ENCODE assay signal across 14 cellular contexts in the genomic region with DNA sequence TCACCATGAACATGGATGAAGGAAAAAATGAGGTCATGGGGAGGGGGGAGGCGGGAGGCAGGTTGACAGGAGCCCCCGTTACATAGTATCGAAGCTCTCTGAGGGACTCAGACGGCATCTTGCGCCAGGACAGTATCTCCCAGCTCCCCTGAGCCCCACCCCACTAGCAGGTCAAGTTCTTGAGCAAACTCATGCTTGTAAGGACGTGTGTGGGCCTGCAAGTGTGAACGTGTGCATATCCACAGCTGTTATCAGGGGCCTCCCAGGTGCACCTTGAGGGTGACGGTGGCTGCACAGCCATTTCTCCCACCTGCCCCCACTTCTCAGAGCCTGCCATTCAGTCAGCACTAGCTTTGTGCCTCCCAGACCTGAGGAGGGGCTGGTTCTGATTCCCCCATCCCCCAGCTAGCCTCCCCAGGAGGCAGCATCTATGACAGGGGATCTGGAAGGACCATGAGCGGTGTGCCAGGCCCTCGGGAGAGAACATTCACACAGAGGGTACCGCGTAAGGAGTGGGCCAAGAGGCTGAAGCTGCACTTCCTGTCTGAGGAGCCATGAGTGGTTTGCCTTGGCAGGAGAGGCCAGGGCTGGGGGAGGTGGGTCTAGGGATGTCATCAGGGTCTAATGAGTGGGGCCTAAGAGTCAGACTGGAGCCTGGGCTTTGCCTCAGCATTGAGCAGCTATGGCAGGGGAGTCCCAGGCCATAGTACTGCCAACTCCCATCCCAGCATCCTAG. TPM values are rescaled to one million over a fixed set of nuclear protein-coding genes. Genes with fewer than 3 reads are reported as not detected.
DNase-seq lines count a peak whose midpoint lies in the region; ATAC-seq, FAIRE-seq and TF ChIP-seq lines count a peak whose summit lies in the region.
"Had no signal": no experiment of that assay in that cellular context is flagged by ENCODE, and none has a peak within 500 bp of the region (broad histone marks: within the 10 kb centered on the region; RNA-seq: fewer than 3 reads in every experiment).

No MANE protein-coding gene starts in this region.

- no peak overlapping the region for H2AK5ac ChIP-seq in trophoblast cell (ENCODE audit: low read length)

- no peak overlapping the region for H3K18ac ChIP-seq in trophoblast cell (ENCODE audit: low read length)

- H3K4me1 ChIP-seq in A549 (peaks cover 69% of the 10 kb centered on the region), trophoblast cell (ENCODE audit: control insufficient read depth in 1 of 2, insufficient read depth in 2 of 2, low read length in 2 of 2) (peaks cover 15 to 28% of the 10 kb centered on the region in 2 experiments)

- TF ChIP-seq CTCF in A549 (IDR thresholded peaks at IDR 0.05) (no peak), coronary artery (IDR thresholded peaks at IDR 0.05) (no peak), nephron progenitor cell (IDR thresholded peaks at IDR 0.05) (no peak)

- CTCF ChIA-PET in A549 (lab: Yijun Ruan, JAX) = interaction anchor here (0.6 to 1.4 kb wide), 5 partner anchors 24 to 205 kb away, joined by 3 to 7 read pairs (median 4); no protein-coding TSS in a partner anchor

- H4K12ac ChIP-seq in trophoblast cell (ENCODE audit: low read depth, low read length) = no peak overlapping the region

- H2BK5ac ChIP-seq in trophoblast cell (ENCODE audit: low read depth, low read length, poor library complexity) = no peak overlapping the region

- H3K36me3 ChIP-seq in MG63 (peaks cover 11% of the 10 kb centered on the region), trophoblast cell (ENCODE audit: control insufficient read depth in 1 of 2, insufficient read depth in 2 of 2, low read length in 2 of 2) (peaks cover 19 to 24% of the 10 kb centered on the region in 2 experiments)

- H3K36me3 Mint-ChIP-seq in nephron progenitor cell (ENCODE audit: low read depth) = peaks cover 29% of the 10 kb centered on the region
- H3K36me3 Mint-ChIP-seq: activated naive CD8-positive, alpha-beta T cell treated with anti-CD3 and anti-CD28 coated beads, Interleukin-2, amount 10 ng/mL, durations not matched to agents 7 days and 5 days had no signal

- H3K9me3 ChIP-seq in A549 = no peaks in the 10 kb centered on the region
- no peaks in the 10 kb centered on the region for H3K9me3 ChIP-seq in MG63
- peaks cover 4% of the 10 kb centered on the region for H3K9me3 ChIP-seq in trophoblast cell (ENCODE audit: insufficient read depth, low read depth, low read length)

- H3K27ac ChIP-seq in A549 (peak overlapping the region; percentile 20 to 85; a peak in 5 of 6 replicates), coronary artery (peak overlapping the region; percentile 37 to 97), trophoblast cell (ENCODE audit: low read depth, low read length) (no peak overlapping the region)
- H3K27ac ChIP-seq: SK-N-MC had no signal

- no peak overlapping the region for H3K4ac ChIP-seq in trophoblast cell (ENCODE audit: low read depth, low read length)

- H3K4me3 Mint-ChIP-seq in nephron progenitor cell = peak overlapping the region; percentile 94
- H3K4me3 Mint-ChIP-seq: activated CD4-positive, alpha-beta T cell treated with anti-CD3 and anti-CD28 coated beads, Interleukin-2, amount 10 ng/mL, durations not matched to agents 24 days and 14 days; activated naive CD8-positive, alpha-beta T cell treated with anti-CD3 and anti-CD28 coated beads, Interleukin-2, amount 10 ng/mL, durations not matched to agents 7 days and 5 days had no signal

- peaks cover 9% of the 10 kb centered on the region for H3K79me1 ChIP-seq in trophoblast cell (ENCODE audit: low read length)

- TF ChIP-seq RAD21 in A549 (conservative IDR thresholded peaks at IDR 0.05 in 1 of 2, IDR thresholded peaks at IDR 0.05 in 1 of 2) = no peak

- H3K27me3 Mint-ChIP-seq in nephron progenitor cell (ENCODE audit: low read depth, poor library complexity) = peaks cover 10% of the 10 kb centered on the region

- H3K4me2 ChIP-seq in A549 (peak overlapping the region; percentile 13; the same call in 1 of the 3 replicates), trophoblast cell (ENCODE audit: low read length) (no peak overlapping the region)

- H3K79me2 ChIP-seq in trophoblast cell (ENCODE audit: control insufficient read depth, insufficient read depth, low read length, poor library complexity) = peaks cover 5% of the 10 kb centered on the region

- TF ChIP-seq EP300 in A549 (IDR thresholded peaks at IDR 0.05) = no peak

- no peak overlapping the region for H2BK12ac ChIP-seq in trophoblast cell (ENCODE audit: low read length)

- no peaks in the 10 kb centered on the region for H3K9me3 Mint-ChIP-seq in nephron progenitor cell
- H3K9me3 Mint-ChIP-seq: activated CD4-positive, alpha-beta T cell treated with anti-CD3 and anti-CD28 coated beads, Interleukin-2, amount 10 ng/mL, durations not matched to agents 24 days and 14 days; activated naive CD8-positive, alpha-beta T cell treated with anti-CD3 and anti-CD28 coated beads, Interleukin-2, amount 10 ng/mL, durations not matched to agents 7 days and 5 days had no signal

- H3K14ac ChIP-seq in trophoblast cell (ENCODE audit: low read length) = no peak overlapping the region

- WGBS in A549 (ENCODE audit: missing lambda C conversion rate) = 86% methylated on average over 10 of the region's 12 CpGs
- whole genome bisulfite sequencing in trophoblast cell (ENCODE audit: extremely low coverage, insufficient coverage, insufficient read length) = no CpG with 5 or more reads among the region's 12 CpGs

- no peak for ATAC-seq in A549
- no peak for ATAC-seq in GM19463 (IDR thresholded peaks at IDR 0.05; ENCODE audit: unreplicated experiment)

- H4K8ac ChIP-seq in trophoblast cell (ENCODE audit: low read depth, low read length) = no peak overlapping the region

- FAIRE-seq in A549 (lab: Jason Lieb, UNC) = no peak

- H3K4me1 Mint-ChIP-seq in nephron progenitor cell = peaks cover 81% of the 10 kb centered on the region

- POLR2A ChIA-PET in A549 (lab: Yijun Ruan, JAX) = no interaction called here

- H3K27ac Mint-ChIP-seq in nephron progenitor cell = peak overlapping the region; percentile 85
- H3K27ac Mint-ChIP-seq: activated CD4-positive, alpha-beta T cell treated with anti-CD3 and anti-CD28 coated beads, Interleukin-2, amount 10 ng/mL, durations not matched to agents 24 days and 14 days; activated naive CD8-positive, alpha-beta T cell treated with anti-CD3 and anti-CD28 coated beads, Interleukin-2, amount 10 ng/mL, durations not matched to agents 7 days and 5 days had no signal

- no peaks in the 10 kb centered on the region for H3K27me3 ChIP-seq in MG63
- H3K27me3 ChIP-seq in trophoblast cell (ENCODE audit: insufficient read depth, low read length) = no peaks in the 10 kb centered on the region

- DNase-seq in A549 (ENCODE audit: low read depth in 1 of 2, low spot score in 1 of 2) (no peak), MG63 (peak; percentile 83), coronary artery (ENCODE audit: low spot score) (no peak), nephron progenitor cell (no peak), OCI-M2 (lab: John Stamatoyannopoulos, UW; ENCODE audit: unreplicated experiment) (no peak), trophoblast cell (no peak), AML-193 (lab: John Stamatoyannopoulos, UW) (no peak)
- DNase-seq: activated CD4-positive, alpha-beta T cell treated with anti-CD3 and anti-CD28 coated beads, Interleukin-2, amount 10 ng/mL, durations not matched to agents 24 days and 14 days; activated naive CD8-positive, alpha-beta T cell treated with anti-CD3 and anti-CD28 coated beads, Interleukin-2, amount 10 ng/mL, durations not matched to agents 7 days and 5 days; NCI-H2081 treated with DMSO at 0.1 percent for 48 hours had no signal

- no peak overlapping the region for H3K23ac ChIP-seq in trophoblast cell (ENCODE audit: low read length)

- H4K91ac ChIP-seq in trophoblast cell (ENCODE audit: low read depth, low read length) = no peak overlapping the region

- H3K4me3 ChIP-seq in A549 = no peak overlapping the region
- H3K4me3 ChIP-seq in MG63 = no peak overlapping the region; the same call in 1 of the 2 replicates
- peak overlapping the region; percentile 23 for H3K4me3 ChIP-seq in coronary artery
- H3K4me3 ChIP-seq in trophoblast cell (ENCODE audit: low read depth, low read length) = no peak overlapping the region

- no peak overlapping the region for H2BK120ac ChIP-seq in trophoblast cell (ENCODE audit: insufficient read depth, low read length, poor library complexity)

- TF ChIP-seq POLR2A in A549 (IDR thresholded peaks at IDR 0.05; ENCODE audit: low read length) = no peak

- no peak overlapping the region for H2AFZ ChIP-seq in trophoblast cell (ENCODE audit: insufficient read depth, low read length, poor library complexity)

- no peak overlapping the region for H3K9ac ChIP-seq in trophoblast cell (ENCODE audit: low read length)

TF ChIP-seq in A549, 52 proteins besides CTCF, POLR2A, EP300 and RAD21 (continues in another document):
- TF ChIP-seq POLR2AphosphoS2 (conservative IDR thresholded peaks at IDR 0.05; ENCODE audit: low read length) = no peak
- no peak for TF ChIP-seq ZFP36 (IDR thresholded peaks at IDR 0.05; ENCODE audit: borderline replicate concordance, partially characterized antibody)

RNA-seq across cellular contexts. Expression of a gene that starts 2.9 kb away (rescaled TPM):
- 2.9 and 5.0 TPM in 2 replicates for polyA plus RNA-seq in A549 (2011; rRNA removed)
- polyA plus RNA-seq in A549 (2012; cell fraction: cytosol; rRNA removed) = 3.9 and 5.8 TPM in 2 replicates
- 7.9 and 11.6 TPM in 2 replicates for polyA plus RNA-seq in A549 (2012; cell fraction: nucleus; rRNA removed)
- polyA plus RNA-seq in A549 (2017; fragmentation: RNase III; extraction: RNeasy Plus Mini Kit Qiagen cat#74134 plus additional on column Dnase treatment) = 9.0 to 10.6 TPM (median 10.1 TPM) in 3 replicates
- 8.6 and 8.9 TPM in 2 replicates for polyA minus RNA-seq in A549 (2011; rRNA and poly(A)+ RNA removed)
- 11.7 and 22.9 TPM in 2 replicates for total RNA-seq in MG63 (2014; rRNA removed; shearing (Covaris generic); ENCODE audit: low replicate concordance)
- 16.3 and 18.1 TPM in 2 replicates for polyA plus RNA-seq in trophoblast cell (2013)

RNA-seq across cellular contexts. Expression of a gene that starts 33.4 kb away (rescaled TPM):
- polyA plus RNA-seq in A549 (2011; rRNA removed) (not detected in 2 replicates), A549 (2017; fragmentation: RNase III; extraction: RNeasy Plus Mini Kit Qiagen cat#74134 plus additional on column Dnase treatment) (not detected in 3 replicates)
- 0.04 TPM in 1 of 2 replicates, not detected in the other for polyA plus RNA-seq in A549 (2012; cell fraction: cytosol; rRNA removed)
- polyA plus RNA-seq in A549 (2012; cell fraction: nucleus; rRNA removed) = not detected in 2 replicates
- polyA minus RNA-seq in A549 (2011; rRNA and poly(A)+ RNA removed) = not detected in 2 replicates
- not detected in 2 replicates for total RNA-seq in MG63 (2014; rRNA removed; shearing (Covaris generic); ENCODE audit: low replicate concordance)
- not detected in 2 replicates for polyA plus RNA-seq in trophoblast cell (2013)
- total RNA-seq: activated CD4-positive, alpha-beta T cell treated with anti-CD3 and anti-CD28 coated beads, Interleukin-2, amount 10 ng/mL, durations not matched to agents 24 days and 14 days; activated naive CD8-positive, alpha-beta T cell treated with anti-CD3 and anti-CD28 coated beads, Interleukin-2, amount 10 ng/mL, durations not matched to agents 7 days and 5 days; epithelial cell of proximal tubule had no signal
- polyA plus RNA-seq: BJ had no signal

RNA-seq across cellular contexts. Expression of a gene that starts 47.1 kb away (rescaled TPM):
- polyA plus RNA-seq in A549 (2011; rRNA removed) (0.05 and 0.12 TPM in 2 replicates), A549 (2017; fragmentation: RNase III; extraction: RNeasy Plus Mini Kit Qiagen cat#74134 plus additional on column Dnase treatment) (0.10 to 0.13 TPM in 2 of 3 replicates, not detected in the other)
- polyA plus RNA-seq in A549 (2012; cell fraction: cytosol; rRNA removed) = 0.04 and 0.05 TPM in 2 replicates
- 0.04 and 0.11 TPM in 2 replicates for polyA plus RNA-seq in A549 (2012; cell fraction: nucleus; rRNA removed)
- 0.39 TPM in 1 of 2 replicates, not detected in the other for polyA minus RNA-seq in A549 (2011; rRNA and poly(A)+ RNA removed)
- total RNA-seq in MG63 (2014; rRNA removed; shearing (Covaris generic); ENCODE audit: low replicate concordance) = not detected in 2 replicates
- polyA plus RNA-seq in trophoblast cell (2013) = 85.8 and 92.3 TPM in 2 replicates
- total RNA-seq: activated CD4-positive, alpha-beta T cell treated with anti-CD3 and anti-CD28 coated beads, Interleukin-2, amount 10 ng/mL, durations not matched to agents 24 days and 14 days; activated naive CD8-positive, alpha-beta T cell treated with anti-CD3 and anti-CD28 coated beads, Interleukin-2, amount 10 ng/mL, durations not matched to agents 7 days and 5 days; epithelial cell of proximal tubule had no signal
